ENCODE assay signal across 8 cellular contexts in the genomic region with DNA sequence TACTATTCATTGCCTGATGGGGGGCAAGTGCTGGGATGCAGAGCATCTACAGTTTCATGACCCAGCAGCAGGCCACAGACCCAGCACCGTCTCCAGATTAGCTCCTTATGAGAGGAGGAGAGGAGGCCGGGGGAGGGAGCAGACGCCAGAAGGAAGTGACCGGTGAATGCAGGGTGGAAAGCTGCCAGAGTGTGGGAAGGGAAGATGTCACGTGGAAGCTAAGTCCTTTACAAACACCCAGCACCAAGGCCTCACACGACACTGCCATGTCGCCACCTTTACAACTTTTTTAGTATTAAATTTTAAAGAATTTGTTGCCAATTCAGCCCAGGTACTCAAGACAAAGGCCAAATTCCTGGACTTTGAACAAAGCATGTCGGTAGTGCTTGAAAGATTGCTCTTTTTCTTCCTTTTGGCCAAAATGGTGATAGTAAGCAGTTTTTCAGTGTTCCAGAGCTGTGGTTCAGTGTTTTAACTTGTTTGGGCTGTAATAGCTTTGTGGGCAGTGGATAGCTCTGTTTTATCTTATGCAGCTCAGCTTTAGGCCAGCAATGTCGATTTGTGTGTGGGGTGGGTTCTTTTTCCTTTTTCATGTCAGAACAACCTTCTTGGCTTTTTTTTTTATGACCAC. TPM values are rescaled to one million over a fixed set of nuclear protein-coding genes. Genes with fewer than 3 reads are reported as not detected.
DNase-seq lines count a peak whose midpoint lies in the region; ATAC-seq and TF ChIP-seq lines count a peak whose summit lies in the region.
"Had no signal": no experiment of that assay in that cellular context is flagged by ENCODE, and none has a peak within 500 bp of the region (broad histone marks: within the 10 kb centered on the region; RNA-seq: fewer than 3 reads in every experiment).

No MANE protein-coding gene starts in this region.

- H2BK15ac ChIP-seq in mesenchymal stem cell (ENCODE audit: low read depth, poor library complexity, severe bottlenecking) = no peak overlapping the region

- H4K8ac ChIP-seq in mesenchymal stem cell (ENCODE audit: low read length) = no peak overlapping the region

- DNase-seq in Peyer's patch (peak in 2 of 3 donors; percentile 65 to 76), ecto neural progenitor cell (ENCODE audit: low spot score) (peak; percentile 49), mesenchymal stem cell (peak; percentile 84), upper lobe of right lung (peak; percentile 89), BE2C (no peak)
- DNase-seq: naive B cell had no signal

- peak overlapping the region in 1 of 2 experiments; percentile 3 for H3K23ac ChIP-seq in mesenchymal stem cell (ENCODE audit: low read length in 2 of 2)

- no peak overlapping the region for H3K14ac ChIP-seq in mesenchymal stem cell (ENCODE audit: low read length in 2 of 2)

- H3K4me3 ChIP-seq in Peyer's patch (no peak overlapping the region), mesenchymal stem cell (ENCODE audit: insufficient read depth in 1 of 2, low read depth in 1 of 2, low read length in 2 of 2) (no peak overlapping the region), upper lobe of right lung (no peak overlapping the region), BE2C (ENCODE audit: low read depth, low read length) (no peak overlapping the region)

- no peaks in the 10 kb centered on the region for H3K27me3 ChIP-seq in Peyer's patch
- H3K27me3 ChIP-seq in mesenchymal stem cell (ENCODE audit: control insufficient read depth in 1 of 2, insufficient read depth in 1 of 2, low read length in 2 of 2) = no peaks in the 10 kb centered on the region
- no peaks in the 10 kb centered on the region for H3K27me3 ChIP-seq in upper lobe of right lung
- H3K27me3 ChIP-seq in BE2C = no peaks in the 10 kb centered on the region

- H3K27ac ChIP-seq in Peyer's patch (peak overlapping the region in 2 of 4 donors; percentile 38 to 78), mesenchymal stem cell (ENCODE audit: low read length, poor library complexity, severe bottlenecking) (peak overlapping the region; percentile 31), upper lobe of right lung (peak overlapping the region; percentile 81)

- H4K91ac ChIP-seq in mesenchymal stem cell (ENCODE audit: low read length) = no peak overlapping the region

- peak; percentile 94 for ATAC-seq in upper lobe of right lung
- ATAC-seq in GM21447 (IDR thresholded peaks at IDR 0.05; ENCODE audit: unreplicated experiment) = no peak
- no peak for ATAC-seq in GM19467 (IDR thresholded peaks at IDR 0.05; ENCODE audit: unreplicated experiment)

- no peak overlapping the region for H2BK120ac ChIP-seq in mesenchymal stem cell (ENCODE audit: low read depth, low read length)

- H3K79me1 ChIP-seq in mesenchymal stem cell (replicated peaks; ENCODE audit: low read length, poor library complexity, severe bottlenecking) = peaks cover 47% of the 10 kb centered on the region

- peak overlapping the region; percentile 71 for H3K9ac ChIP-seq in mesenchymal stem cell (ENCODE audit: low read length)

- H3K9me3 ChIP-seq in Peyer's patch (no peaks in the 10 kb centered on the region), mesenchymal stem cell (ENCODE audit: control insufficient read depth, low read length) (no peaks in the 10 kb centered on the region), upper lobe of right lung (no peaks in the 10 kb centered on the region), BE2C (no peaks in the 10 kb centered on the region)

- no peak for TF ChIP-seq POLR2A in Peyer's patch (IDR thresholded peaks at IDR 0.05)

- H3K36me3 ChIP-seq in Peyer's patch (peaks cover 0 to 39% (median 0%) of the 10 kb centered on the region in 3 donors), mesenchymal stem cell (ENCODE audit: control insufficient read depth in 1 of 2, insufficient read depth in 2 of 2, low read depth in 1 of 2, low read length in 2 of 2) (peaks cover 30 to 89% of the 10 kb centered on the region in 2 experiments), upper lobe of right lung (peaks cover 23% of the 10 kb centered on the region), BE2C (peaks cover 3% of the 10 kb centered on the region; the same call in 1 of the 2 replicates)

- intact Hi-C loops in upper lobe of right lung (cut with DNase I) = no loop called here

- no peak overlapping the region for H2AK5ac ChIP-seq in mesenchymal stem cell (ENCODE audit: low read length, severe bottlenecking)

- H3K4me1 ChIP-seq in Peyer's patch (peaks cover 0 to 34% (median 0%) of the 10 kb centered on the region in 4 donors), mesenchymal stem cell (ENCODE audit: control insufficient read depth, insufficient read depth, low read depth, low read length) (peaks cover 20% of the 10 kb centered on the region), upper lobe of right lung (peaks cover 59% of the 10 kb centered on the region), BE2C (peaks cover 2% of the 10 kb centered on the region; the same call in 1 of the 2 replicates)

- peak overlapping the region; percentile 31 to 66 for H3K18ac ChIP-seq in mesenchymal stem cell (ENCODE audit: low read depth in 1 of 2, low read length in 2 of 2)

- peak overlapping the region; percentile 13 to 49 for H3K4ac ChIP-seq in mesenchymal stem cell (ENCODE audit: low read depth in 1 of 2, low read length in 2 of 2)

- H3K4me2 ChIP-seq in mesenchymal stem cell (ENCODE audit: low read length, poor library complexity, severe bottlenecking) = no peak overlapping the region

- TF ChIP-seq CTCF in Peyer's patch (IDR thresholded peaks at IDR 0.05) = no peak
- no peak for TF ChIP-seq CTCF in upper lobe of right lung (IDR thresholded peaks at IDR 0.05)
- TF ChIP-seq CTCF in BE2C (IDR thresholded peaks at IDR 0.05; ENCODE audit: low read depth, low read length) = no peak

- H2BK5ac ChIP-seq in mesenchymal stem cell (ENCODE audit: low read depth, low read length, poor library complexity, severe bottlenecking) = no peak overlapping the region

- H2AFZ ChIP-seq in mesenchymal stem cell (ENCODE audit: low read depth, low read length) = no peak overlapping the region

- H2BK12ac ChIP-seq in mesenchymal stem cell (ENCODE audit: low read length in 2 of 2) = peak overlapping the region; percentile 35 to 61

- 56% methylated on average over 3 of the region's 9 CpGs for WGBS in mesenchymal stem cell

RNA-seq across cellular contexts. Expression of a gene that starts 58.2 kb away (rescaled TPM):
- 100 to 1,000 TPM; 168 to 254 (median 184) TPM for total RNA-seq in Peyer's patch
- 42.0 TPM for polyA plus RNA-seq in mesenchymal stem cell (2013, experiment 1 of 2)
- polyA plus RNA-seq in mesenchymal stem cell (2013, experiment 2 of 2) = 39.5 TPM
- total RNA-seq in upper lobe of right lung = 118 TPM
- polyA plus RNA-seq in BE2C (2012; ENCODE audit: insufficient read depth, insufficient read length, low read depth) = 45.6 TPM
